ENCODE assay signal across 12 cellular contexts in genomic region chr13:103031332-103031873, GRCh38. TPM values are rescaled to one million over a fixed set of nuclear protein-coding genes. Genes with fewer than 3 reads are reported as not detected.
DNase-seq lines count a peak whose midpoint lies in the region; ATAC-seq, FAIRE-seq and TF ChIP-seq lines count a peak whose summit lies in the region.
"Had no signal": no experiment of that assay in that cellular context is flagged by ENCODE, and none has a peak within 500 bp of the region (broad histone marks: within the 10 kb centered on the region; RNA-seq: fewer than 3 reads in every experiment).

No MANE protein-coding gene starts in this region.

- H3K9ac ChIP-seq in OCI-LY3 (ENCODE audit: low read length) = no peak overlapping the region

- no peak for DNase-seq in GM12892 (ENCODE audit: insufficient read length)
- no peak for DNase-seq in NCI-H2107 (lab: John Stamatoyannopoulos, UW)
- no peak for DNase-seq in cardiac septum (ENCODE audit: low spot score)
- DNase-seq in AG08395 (ENCODE audit: low spot score) = no peak
- DNase-seq: activated CD8-positive, alpha-beta T cell treated with anti-CD3 and anti-CD28 coated beads, Interleukin-2, amount 10 ng/mL, durations not matched to agents 7 days and 5 days; left ventricle myocardium superior; RPMI8226 had no signal

- no peaks in the 10 kb centered on the region for H3K36me3 ChIP-seq in OCI-LY3 (replicated peaks; ENCODE audit: low read depth, low read length)

- intact Hi-C loops in cardiac septum (cut with DNase I) = no loop called here

- H3K4me3 ChIP-seq in OCI-LY3 (ENCODE audit: low read length) = no peak overlapping the region

- peak overlapping the region; percentile 79 for H3K27ac ChIP-seq in OCI-LY3 (ENCODE audit: low read length)
- H3K27ac ChIP-seq: C4-2B had no signal

- TF ChIP-seq POLR2A in GM12892 (IDR thresholded peaks at IDR 0.05; ENCODE audit: low read depth, low read length) = no peak

- H3K27me3 ChIP-seq in OCI-LY3 (ENCODE audit: low read depth, low read length) = no peaks in the 10 kb centered on the region

- FAIRE-seq in GM12892 (lab: Jason Lieb, UNC) = peak; percentile 92

- no peak for TF ChIP-seq CTCF in OCI-LY3 (IDR thresholded peaks at IDR 0.05; ENCODE audit: low read depth, low read length)

- H3K4me2 ChIP-seq in OCI-LY3 (ENCODE audit: low read length) = peak overlapping the region; percentile 27; the same call in 1 of the 2 replicates

- peaks cover 3% of the 10 kb centered on the region; the same call in 1 of the 2 replicates for H3K9me3 ChIP-seq in OCI-LY3 (ENCODE audit: insufficient read depth, low read length)

- no peak overlapping the region for H2AFZ ChIP-seq in OCI-LY3 (ENCODE audit: low read depth, low read length)

- no peaks in the 10 kb centered on the region for H4K20me1 ChIP-seq in OCI-LY3 (ENCODE audit: insufficient read depth, low read length)

- no peaks in the 10 kb centered on the region for H3K79me2 ChIP-seq in OCI-LY3 (ENCODE audit: low read length)

- peaks cover 37% of the 10 kb centered on the region for H3K4me1 ChIP-seq in OCI-LY3 (ENCODE audit: low read length)

- ATAC-seq in GM19455 (IDR thresholded peaks at IDR 0.05; ENCODE audit: unreplicated experiment) (peak; percentile 87), HG02973 (IDR thresholded peaks at IDR 0.05; ENCODE audit: unreplicated experiment) (peak; percentile 93), SK-N-SH treated with all-trans-retinoic acid at 6 μM for 48 hours (no peak)
- ATAC-seq: activated CD8-positive, alpha-beta T cell treated with anti-CD3 and anti-CD28 coated beads, Interleukin-2, amount 10 ng/mL, durations not matched to agents 7 days and 5 days; left ventricle myocardium superior had no signal

TF ChIP-seq in SK-N-SH treated with all-trans-retinoic acid at 6 μM for 48 hours, 23 proteins besides CTCF, POLR2A, EP300 and RAD21:
- no peak for TF ChIP-seq ESRRG (CRISPR knock-in tag; IDR thresholded peaks at IDR 0.05)
- no peak for TF ChIP-seq OSR1 (CRISPR knock-in tag; IDR thresholded peaks at IDR 0.05)
- TF ChIP-seq ZNF8 (CRISPR knock-in tag; IDR thresholded peaks at IDR 0.05) = no peak
- TF ChIP-seq TCF4 (CRISPR knock-in tag; IDR thresholded peaks at IDR 0.05; ENCODE audit: borderline replicate concordance) = no peak

RNA-seq across cellular contexts. Expression of gene SLC10A2, which starts 34.8 kb away (rescaled TPM):
- not detected for polyA plus RNA-seq in GM12892 (2012; ENCODE audit: missing spikeins)
- not detected for total RNA-seq in cardiac septum
- total RNA-seq: activated CD8-positive, alpha-beta T cell treated with anti-CD3 and anti-CD28 coated beads, Interleukin-2, amount 10 ng/mL, durations not matched to agents 7 days and 5 days; left ventricle myocardium superior had no signal
